10 cellular contexts compared by ENCODE assay signal in genomic region chr12:124440841-124441381, GRCh38.
DNase-seq lines count a peak whose midpoint lies in the region; ATAC-seq and TF ChIP-seq lines count a peak whose summit lies in the region.
"Had no signal": no experiment of that assay in that cellular context is flagged by ENCODE, and none has a peak within 500 bp of the region (broad histone marks: within the 10 kb centered on the region; RNA-seq: fewer than 3 reads in every experiment).

No MANE protein-coding gene starts in this region.

- POLR2A ChIA-PET in CD4-positive, alpha-beta T cell (lab: Charles Lee) = no interaction called here

- 57% methylated on average over 13 of the region's 13 CpGs for WGBS in prostate gland

- TF ChIP-seq CTCF in CD4-positive, alpha-beta T cell (IDR thresholded peaks at IDR 0.05) = no peak
- no peak for TF ChIP-seq CTCF in foreskin keratinocyte (conservative IDR thresholded peaks at IDR 0.05)
- TF ChIP-seq CTCF in prostate gland (IDR thresholded peaks at IDR 0.05) = no peak

- no peak overlapping the region for H3K4me3 Mint-ChIP-seq in CD4-positive, alpha-beta T cell
- no peak overlapping the region for H3K4me3 Mint-ChIP-seq in stimulated activated memory B cell treated with anti-CD40 and anti-IgM and Interleukin-4, amounts not matched to agents 10 μg/mL and 1 μg/mL and 100 μg/mL, for 72 hours
- H3K4me3 Mint-ChIP-seq: activated T-cell treated with anti-CD3 and anti-CD28 coated beads, Interleukin-2, amount 50 U/mL, for 24 hours had no signal

- no peak overlapping the region for H3K27ac ChIP-seq in CD4-positive, alpha-beta T cell (ENCODE audit: low read depth, low read length)
- H3K27ac ChIP-seq in foreskin keratinocyte = peak overlapping the region; percentile 56
- H3K27ac ChIP-seq in prostate gland = peak overlapping the region; percentile 56 to 60

- H3K4me1 Mint-ChIP-seq in CD4-positive, alpha-beta T cell (ENCODE audit: low read depth) = peaks cover 16% of the 10 kb centered on the region
- H3K4me1 Mint-ChIP-seq in stimulated activated memory B cell treated with anti-CD40 and anti-IgM and Interleukin-4, amounts not matched to agents 10 μg/mL and 1 μg/mL and 100 μg/mL, for 72 hours = peaks cover 10% of the 10 kb centered on the region

- peak overlapping the region; percentile 58 for H3K27ac Mint-ChIP-seq in CD4-positive, alpha-beta T cell
- H3K27ac Mint-ChIP-seq in stimulated activated memory B cell treated with anti-CD40 and anti-IgM and Interleukin-4, amounts not matched to agents 10 μg/mL and 1 μg/mL and 100 μg/mL, for 72 hours = no peak overlapping the region
- H3K27ac Mint-ChIP-seq: activated T-cell treated with anti-CD3 and anti-CD28 coated beads, Interleukin-2, amount 50 U/mL, for 24 hours had no signal

- H3K36me3 ChIP-seq in prostate gland = no peaks in the 10 kb centered on the region

- TF ChIP-seq POLR2A in prostate gland (IDR thresholded peaks at IDR 0.05) = no peak

- intact Hi-C loops in CD4-positive, alpha-beta T cell (cut with DNase I, micrococcal nuclease) = no loop called here
- intact Hi-C loops in prostate gland (cut with DNase I) = no loop called here

- H3K27me3 Mint-ChIP-seq in CD4-positive, alpha-beta T cell = no peaks in the 10 kb centered on the region
- no peaks in the 10 kb centered on the region for H3K27me3 Mint-ChIP-seq in stimulated activated memory B cell treated with anti-CD40 and anti-IgM and Interleukin-4, amounts not matched to agents 10 μg/mL and 1 μg/mL and 100 μg/mL, for 72 hours
- H3K27me3 Mint-ChIP-seq: activated T-cell treated with anti-CD3 and anti-CD28 coated beads, Interleukin-2, amount 50 U/mL, for 24 hours had no signal

- no peak for DNase-seq in CD4-positive, alpha-beta T cell
- DNase-seq in foreskin keratinocyte (no peak), prostate gland (ENCODE audit: low spot score) (peak; percentile 54), iPS-NIHi11 (ENCODE audit: low spot score) (no peak), NOMO-1 treated with dmso at 0.1 percent for 144 hours (lab: John Stamatoyannopoulos, UW; ENCODE audit: unreplicated experiment) (no peak)
- DNase-seq: activated T-cell treated with anti-CD3 and anti-CD28 coated beads, Interleukin-2, amount 50 U/mL, for 24 hours; NCI-H526 treated with DMSO at 0.1 percent for 48 hours had no signal

- no peaks in the 10 kb centered on the region for H3K9me3 Mint-ChIP-seq in CD4-positive, alpha-beta T cell
- H3K9me3 Mint-ChIP-seq in stimulated activated memory B cell treated with anti-CD40 and anti-IgM and Interleukin-4, amounts not matched to agents 10 μg/mL and 1 μg/mL and 100 μg/mL, for 72 hours = no peaks in the 10 kb centered on the region
- H3K9me3 Mint-ChIP-seq: activated T-cell treated with anti-CD3 and anti-CD28 coated beads, Interleukin-2, amount 50 U/mL, for 24 hours had no signal

- peaks cover 46% of the 10 kb centered on the region for H3K36me3 Mint-ChIP-seq in CD4-positive, alpha-beta T cell (ENCODE audit: low read depth)
- peaks cover 42% of the 10 kb centered on the region for H3K36me3 Mint-ChIP-seq in stimulated activated memory B cell treated with anti-CD40 and anti-IgM and Interleukin-4, amounts not matched to agents 10 μg/mL and 1 μg/mL and 100 μg/mL, for 72 hours

- peaks cover 12% of the 10 kb centered on the region for H3K4me1 ChIP-seq in foreskin keratinocyte
- H3K4me1 ChIP-seq in prostate gland (replicated peaks) = peaks cover 3% of the 10 kb centered on the region

- H3K27me3 ChIP-seq in CD4-positive, alpha-beta T cell (ENCODE audit: control insufficient read depth, insufficient read depth, low read length) = no peaks in the 10 kb centered on the region
- no peaks in the 10 kb centered on the region for H3K27me3 ChIP-seq in foreskin keratinocyte
- H3K27me3 ChIP-seq in prostate gland (replicated peaks; ENCODE audit: insufficient read depth) = no peaks in the 10 kb centered on the region

- CTCF ChIA-PET in CD4-positive, alpha-beta T cell (lab: Charles Lee) = interaction anchor here (1.8 kb wide), 1 partner anchor 25 kb away, joined by 4 read pairs; no protein-coding TSS in a partner anchor

- no peak overlapping the region for H3K4me3 ChIP-seq in prostate gland

- no peaks in the 10 kb centered on the region for H3K9me3 ChIP-seq in CD4-positive, alpha-beta T cell (ENCODE audit: control insufficient read depth, low read length)
- H3K9me3 ChIP-seq in prostate gland = no peaks in the 10 kb centered on the region

- no peak for ATAC-seq in CD4-positive, alpha-beta T cell (ENCODE audit: poor library complexity)
- ATAC-seq in SK-N-SH treated with all-trans-retinoic acid at 6 μM for 48 hours = peak; percentile 23; the same call in 2 of the 3 replicates
- no peak for ATAC-seq in foreskin keratinocyte
- no peak for ATAC-seq in HG02642 (IDR thresholded peaks at IDR 0.05; ENCODE audit: poor library complexity, unreplicated experiment)
- ATAC-seq in stimulated activated memory B cell treated with anti-CD40 and anti-IgM and Interleukin-4, amounts not matched to agents 10 μg/mL and 1 μg/mL and 100 μg/mL, for 72 hours = no peak

TF ChIP-seq in SK-N-SH treated with all-trans-retinoic acid at 6 μM for 48 hours, 23 proteins besides CTCF, POLR2A, EP300 and RAD21:
- TF ChIP-seq ISL1 (CRISPR knock-in tag; IDR thresholded peaks at IDR 0.05) = no peak
- no peak for TF ChIP-seq CREB5 (CRISPR knock-in tag; IDR thresholded peaks at IDR 0.05; ENCODE audit: low read depth)
- TF ChIP-seq ESRRG (CRISPR knock-in tag; IDR thresholded peaks at IDR 0.05) = no peak
- TF ChIP-seq POU6F1 (CRISPR knock-in tag; IDR thresholded peaks at IDR 0.05; ENCODE audit: borderline replicate concordance, low read depth) = no peak
- no peak for TF ChIP-seq OSR1 (CRISPR knock-in tag; IDR thresholded peaks at IDR 0.05)
- no peak for TF ChIP-seq CSDC2 (CRISPR knock-in tag; IDR thresholded peaks at IDR 0.05)
- TF ChIP-seq BACH2 (CRISPR knock-in tag; IDR thresholded peaks at IDR 0.05; ENCODE audit: borderline replicate concordance) = no peak
- TF ChIP-seq CSRNP3 (CRISPR knock-in tag; IDR thresholded peaks at IDR 0.05) = no peak
- no peak for TF ChIP-seq TCF4 (CRISPR knock-in tag; IDR thresholded peaks at IDR 0.05; ENCODE audit: borderline replicate concordance)
- no peak for TF ChIP-seq ZNF565 (CRISPR knock-in tag; conservative IDR thresholded peaks at IDR 0.05; ENCODE audit: low read depth)
- no peak for TF ChIP-seq ZNF8 (CRISPR knock-in tag; IDR thresholded peaks at IDR 0.05)
- TF ChIP-seq GLIS3 (CRISPR knock-in tag; IDR thresholded peaks at IDR 0.05) = no peak
- TF ChIP-seq ZFP30 (CRISPR knock-in tag; IDR thresholded peaks at IDR 0.05) = no peak
- no peak for TF ChIP-seq SNAI2 (CRISPR knock-in tag; IDR thresholded peaks at IDR 0.05)
- no peak for TF ChIP-seq ARNTL (CRISPR knock-in tag; IDR thresholded peaks at IDR 0.05; ENCODE audit: borderline replicate concordance, low read depth)
